Comparison of ENCODE assay signal across 6 cellular contexts in genomic region chr19:17246681-17247425, GRCh38.
DNase-seq lines count a peak whose midpoint lies in the region; ATAC-seq and TF ChIP-seq lines count a peak whose summit lies in the region.

No MANE protein-coding gene starts in this region.

- peak overlapping the region; percentile 89 to 93 (median 91) for H3K4me3 Mint-ChIP-seq in nephron

- in situ Hi-C loops in brain microvascular endothelial cell (cut with HindIII; ENCODE audit: low pct_ligation_motif_present, low sequenced_read_pairs) = no loop called here

- no peaks in the 10 kb centered on the region for H3K9me3 Mint-ChIP-seq in nephron

- no peaks in the 10 kb centered on the region for H3K36me3 ChIP-seq in brain microvascular endothelial cell (replicated peaks)

- peak; percentile 41 for DNase-seq in NCI-H510A treated with DMSO at 0.1 percent for 48 hours (lab: John Stamatoyannopoulos, UW)
- no peak for DNase-seq in NCI-H510A (lab: John Stamatoyannopoulos, UW)
- DNase-seq in brain microvascular endothelial cell = no peak
- DNase-seq in NCI-H2227 treated with DMSO at 0.1 percent for 48 hours (lab: John Stamatoyannopoulos, UW) = no peak

- no peak overlapping the region for H3K27ac ChIP-seq in brain microvascular endothelial cell

- peaks cover 32% of the 10 kb centered on the region for H3K4me1 Mint-ChIP-seq in nephron

- H3K27me3 ChIP-seq in brain microvascular endothelial cell (replicated peaks) = no peaks in the 10 kb centered on the region

- peak overlapping the region; percentile 95 to 98 (median 96) for H3K27ac Mint-ChIP-seq in nephron

- TF ChIP-seq CTCF in brain microvascular endothelial cell (IDR thresholded peaks at IDR 0.05; ENCODE audit: low read depth, low read length, missing control alignments) (no peak), nephron (IDR thresholded peaks at IDR 0.05; ENCODE audit: unreplicated experiment in 3 of 3) (no peak)

- no peaks in the 10 kb centered on the region for H3K36me3 Mint-ChIP-seq in nephron (ENCODE audit: low read depth)

- H3K27me3 Mint-ChIP-seq in nephron (ENCODE audit: low read depth) = peaks cover 8% of the 10 kb centered on the region

- H3K4me3 ChIP-seq in brain microvascular endothelial cell (ENCODE audit: low read depth, low read length) = peak overlapping the region; percentile 51

- no peak for ATAC-seq in GM18870 (IDR thresholded peaks at IDR 0.05; ENCODE audit: unreplicated experiment)
